1 cellular context compared by ENCODE assay signal in the genomic region with DNA sequence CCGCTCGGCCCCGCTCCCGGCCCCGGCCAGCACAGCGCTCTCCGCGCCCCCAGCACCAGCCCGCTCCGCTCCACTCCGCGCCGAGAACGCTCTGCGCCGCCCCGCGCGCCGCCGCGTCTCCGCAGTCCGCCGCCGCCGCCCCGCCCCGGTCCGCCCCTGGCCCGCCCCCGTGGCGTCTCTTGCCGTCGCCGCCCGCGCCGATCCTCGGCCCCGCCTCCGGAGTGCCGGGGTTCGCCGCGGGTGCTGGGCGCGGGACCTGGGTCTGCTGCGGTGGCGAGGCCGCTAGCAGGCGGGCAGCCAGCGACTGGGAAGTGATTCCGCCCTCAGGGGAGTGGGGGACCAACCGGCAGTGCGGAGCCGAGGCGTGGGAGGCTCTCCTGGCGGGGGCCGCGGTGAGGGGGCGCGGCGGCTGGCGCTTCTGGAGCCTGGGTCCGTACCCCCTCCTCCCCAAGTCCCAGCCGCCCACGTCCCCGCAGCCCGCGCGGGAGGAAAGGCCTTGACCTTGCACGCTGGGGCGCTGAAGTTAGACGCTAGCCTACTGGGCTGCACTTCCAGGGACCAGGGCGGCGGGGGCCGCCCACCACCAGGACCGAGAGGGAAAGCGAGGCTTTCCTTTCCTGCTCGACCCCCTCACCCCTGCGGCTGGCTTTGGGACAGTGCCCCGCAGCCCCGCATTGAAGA.
TF ChIP-seq lines count a peak whose summit lies in the region.

Gene HS6ST1 (minus strand): TSS at position 93 of the 681 bp plus-strand sequence. CDS start 305 bp downstream, outside the sequence.

TF ChIP-seq in HepG2, 621 proteins besides CTCF, POLR2A, EP300 and RAD21 (continued from another document and continues in another):
- TF ChIP-seq, protein P1, sequence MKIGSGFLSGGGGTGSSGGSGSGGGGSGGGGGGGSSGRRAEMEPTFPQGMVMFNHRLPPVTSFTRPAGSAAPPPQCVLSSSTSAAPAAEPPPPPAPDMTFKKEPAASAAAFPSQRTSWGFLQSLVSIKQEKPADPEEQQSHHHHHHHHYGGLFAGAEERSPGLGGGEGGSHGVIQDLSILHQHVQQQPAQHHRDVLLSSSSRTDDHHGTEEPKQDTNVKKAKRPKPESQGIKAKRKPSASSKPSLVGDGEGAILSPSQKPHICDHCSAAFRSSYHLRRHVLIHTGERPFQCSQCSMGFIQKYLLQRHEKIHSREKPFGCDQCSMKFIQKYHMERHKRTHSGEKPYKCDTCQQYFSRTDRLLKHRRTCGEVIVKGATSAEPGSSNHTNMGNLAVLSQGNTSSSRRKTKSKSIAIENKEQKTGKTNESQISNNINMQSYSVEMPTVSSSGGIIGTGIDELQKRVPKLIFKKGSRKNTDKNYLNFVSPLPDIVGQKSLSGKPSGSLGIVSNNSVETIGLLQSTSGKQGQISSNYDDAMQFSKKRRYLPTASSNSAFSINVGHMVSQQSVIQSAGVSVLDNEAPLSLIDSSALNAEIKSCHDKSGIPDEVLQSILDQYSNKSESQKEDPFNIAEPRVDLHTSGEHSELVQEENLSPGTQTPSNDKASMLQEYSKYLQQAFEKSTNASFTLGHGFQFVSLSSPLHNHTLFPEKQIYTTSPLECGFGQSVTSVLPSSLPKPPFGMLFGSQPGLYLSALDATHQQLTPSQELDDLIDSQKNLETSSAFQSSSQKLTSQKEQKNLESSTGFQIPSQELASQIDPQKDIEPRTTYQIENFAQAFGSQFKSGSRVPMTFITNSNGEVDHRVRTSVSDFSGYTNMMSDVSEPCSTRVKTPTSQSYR (CRISPR knock-in tag; IDR thresholded peaks at IDR 0.05; ENCODE audit: borderline replicate concordance): peak; percentile 46; the same call in 1 of the 2 replicates
- peak; percentile 63 for TF ChIP-seq SAP130 (CRISPR knock-in tag; IDR thresholded peaks at IDR 0.05; ENCODE audit: low read depth)
- TF ChIP-seq ZNF451 (CRISPR knock-in tag; IDR thresholded peaks at IDR 0.05): peak; percentile 61; the same call in 1 of the 2 replicates
- TF ChIP-seq HNRNPUL1 (IDR thresholded peaks at IDR 0.05; ENCODE audit: low read depth, low read length): no peak
- TF ChIP-seq, protein P2, sequence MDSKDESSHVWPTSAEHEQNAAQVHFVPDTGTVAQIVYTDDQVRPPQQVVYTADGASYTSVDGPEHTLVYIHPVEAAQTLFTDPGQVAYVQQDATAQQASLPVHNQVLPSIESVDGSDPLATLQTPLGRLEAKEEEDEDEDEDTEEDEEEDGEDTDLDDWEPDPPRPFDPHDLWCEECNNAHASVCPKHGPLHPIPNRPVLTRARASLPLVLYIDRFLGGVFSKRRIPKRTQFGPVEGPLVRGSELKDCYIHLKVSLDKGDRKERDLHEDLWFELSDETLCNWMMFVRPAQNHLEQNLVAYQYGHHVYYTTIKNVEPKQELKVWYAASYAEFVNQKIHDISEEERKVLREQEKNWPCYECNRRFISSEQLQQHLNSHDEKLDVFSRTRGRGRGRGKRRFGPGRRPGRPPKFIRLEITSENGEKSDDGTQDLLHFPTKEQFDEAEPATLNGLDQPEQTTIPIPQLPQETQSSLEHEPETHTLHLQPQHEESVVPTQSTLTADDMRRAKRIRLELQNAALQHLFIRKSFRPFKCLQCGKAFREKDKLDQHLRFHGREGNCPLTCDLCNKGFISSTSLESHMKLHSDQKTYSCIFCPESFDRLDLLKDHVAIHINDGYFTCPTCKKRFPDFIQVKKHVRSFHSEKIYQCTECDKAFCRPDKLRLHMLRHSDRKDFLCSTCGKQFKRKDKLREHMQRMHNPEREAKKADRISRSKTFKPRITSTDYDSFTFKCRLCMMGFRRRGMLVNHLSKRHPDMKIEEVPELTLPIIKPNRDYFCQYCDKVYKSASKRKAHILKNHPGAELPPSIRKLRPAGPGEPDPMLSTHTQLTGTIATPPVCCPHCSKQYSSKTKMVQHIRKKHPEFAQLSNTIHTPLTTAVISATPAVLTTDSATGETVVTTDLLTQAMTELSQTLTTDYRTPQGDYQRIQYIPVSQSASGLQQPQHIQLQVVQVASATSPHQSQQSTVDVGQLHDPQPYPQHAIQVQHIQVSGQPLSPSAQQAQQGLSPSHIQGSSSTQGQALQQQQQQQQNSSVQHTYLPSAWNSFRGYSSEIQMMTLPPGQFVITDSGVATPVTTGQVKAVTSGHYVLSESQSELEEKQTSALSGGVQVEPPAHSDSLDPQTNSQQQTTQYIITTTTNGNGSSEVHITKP (CRISPR knock-in tag; IDR thresholded peaks at IDR 0.05; ENCODE audit: low read depth): no peak
- peak; percentile 71 for TF ChIP-seq NR2C2 (CRISPR knock-in tag; IDR thresholded peaks at IDR 0.05; ENCODE audit: borderline replicate concordance)
- no peak for TF ChIP-seq MATR3 (CRISPR knock-in tag; IDR thresholded peaks at IDR 0.05)
- no peak; the same call in 1 of the 2 replicates for TF ChIP-seq HINFP (CRISPR knock-in tag; IDR thresholded peaks at IDR 0.05; ENCODE audit: low read depth)
- no peak for TF ChIP-seq HOXA9 (CRISPR knock-in tag; IDR thresholded peaks at IDR 0.05; ENCODE audit: borderline replicate concordance)
- TF ChIP-seq FOXO4 (CRISPR knock-in tag; conservative IDR thresholded peaks at IDR 0.05): no peak
- TF ChIP-seq, protein P3, sequence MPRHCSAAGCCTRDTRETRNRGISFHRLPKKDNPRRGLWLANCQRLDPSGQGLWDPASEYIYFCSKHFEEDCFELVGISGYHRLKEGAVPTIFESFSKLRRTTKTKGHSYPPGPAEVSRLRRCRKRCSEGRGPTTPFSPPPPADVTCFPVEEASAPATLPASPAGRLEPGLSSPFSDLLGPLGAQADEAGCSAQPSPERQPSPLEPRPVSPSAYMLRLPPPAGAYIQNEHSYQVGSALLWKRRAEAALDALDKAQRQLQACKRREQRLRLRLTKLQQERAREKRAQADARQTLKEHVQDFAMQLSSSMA (CRISPR knock-in tag; IDR thresholded peaks at IDR 0.05): no peak
- no peak for TF ChIP-seq ETV5 (CRISPR knock-in tag; IDR thresholded peaks at IDR 0.05; ENCODE audit: borderline replicate concordance)
- no peak for TF ChIP-seq ZNF354B (CRISPR knock-in tag; IDR thresholded peaks at IDR 0.05)
- no peak for TF ChIP-seq REPIN1 (CRISPR knock-in tag; IDR thresholded peaks at IDR 0.05; ENCODE audit: borderline replicate concordance, low read depth)
- TF ChIP-seq, protein P4, sequence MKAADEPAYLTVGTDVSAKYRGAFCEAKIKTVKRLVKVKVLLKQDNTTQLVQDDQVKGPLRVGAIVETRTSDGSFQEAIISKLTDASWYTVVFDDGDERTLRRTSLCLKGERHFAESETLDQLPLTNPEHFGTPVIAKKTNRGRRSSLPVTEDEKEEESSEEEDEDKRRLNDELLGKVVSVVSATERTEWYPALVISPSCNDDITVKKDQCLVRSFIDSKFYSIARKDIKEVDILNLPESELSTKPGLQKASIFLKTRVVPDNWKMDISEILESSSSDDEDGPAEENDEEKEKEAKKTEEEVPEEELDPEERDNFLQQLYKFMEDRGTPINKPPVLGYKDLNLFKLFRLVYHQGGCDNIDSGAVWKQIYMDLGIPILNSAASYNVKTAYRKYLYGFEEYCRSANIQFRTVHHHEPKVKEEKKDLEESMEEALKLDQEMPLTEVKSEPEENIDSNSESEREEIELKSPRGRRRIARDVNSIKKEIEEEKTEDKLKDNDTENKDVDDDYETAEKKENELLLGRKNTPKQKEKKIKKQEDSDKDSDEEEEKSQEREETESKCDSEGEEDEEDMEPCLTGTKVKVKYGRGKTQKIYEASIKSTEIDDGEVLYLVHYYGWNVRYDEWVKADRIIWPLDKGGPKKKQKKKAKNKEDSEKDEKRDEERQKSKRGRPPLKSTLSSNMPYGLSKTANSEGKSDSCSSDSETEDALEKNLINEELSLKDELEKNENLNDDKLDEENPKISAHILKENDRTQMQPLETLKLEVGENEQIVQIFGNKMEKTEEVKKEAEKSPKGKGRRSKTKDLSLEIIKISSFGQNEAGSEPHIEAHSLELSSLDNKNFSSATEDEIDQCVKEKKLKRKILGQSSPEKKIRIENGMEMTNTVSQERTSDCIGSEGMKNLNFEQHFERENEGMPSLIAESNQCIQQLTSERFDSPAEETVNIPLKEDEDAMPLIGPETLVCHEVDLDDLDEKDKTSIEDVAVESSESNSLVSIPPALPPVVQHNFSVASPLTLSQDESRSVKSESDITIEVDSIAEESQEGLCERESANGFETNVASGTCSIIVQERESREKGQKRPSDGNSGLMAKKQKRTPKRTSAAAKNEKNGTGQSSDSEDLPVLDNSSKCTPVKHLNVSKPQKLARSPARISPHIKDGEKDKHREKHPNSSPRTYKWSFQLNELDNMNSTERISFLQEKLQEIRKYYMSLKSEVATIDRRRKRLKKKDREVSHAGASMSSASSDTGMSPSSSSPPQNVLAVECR (CRISPR knock-in tag; IDR thresholded peaks at IDR 0.05; ENCODE audit: borderline replicate concordance): peak; percentile 70; the same call in 1 of the 2 replicates
- peak; percentile 73 for TF ChIP-seq HNRNPK (IDR thresholded peaks at IDR 0.05; ENCODE audit: low read depth, low read length, poor library complexity, severe bottlenecking)
- TF ChIP-seq, protein P5, sequence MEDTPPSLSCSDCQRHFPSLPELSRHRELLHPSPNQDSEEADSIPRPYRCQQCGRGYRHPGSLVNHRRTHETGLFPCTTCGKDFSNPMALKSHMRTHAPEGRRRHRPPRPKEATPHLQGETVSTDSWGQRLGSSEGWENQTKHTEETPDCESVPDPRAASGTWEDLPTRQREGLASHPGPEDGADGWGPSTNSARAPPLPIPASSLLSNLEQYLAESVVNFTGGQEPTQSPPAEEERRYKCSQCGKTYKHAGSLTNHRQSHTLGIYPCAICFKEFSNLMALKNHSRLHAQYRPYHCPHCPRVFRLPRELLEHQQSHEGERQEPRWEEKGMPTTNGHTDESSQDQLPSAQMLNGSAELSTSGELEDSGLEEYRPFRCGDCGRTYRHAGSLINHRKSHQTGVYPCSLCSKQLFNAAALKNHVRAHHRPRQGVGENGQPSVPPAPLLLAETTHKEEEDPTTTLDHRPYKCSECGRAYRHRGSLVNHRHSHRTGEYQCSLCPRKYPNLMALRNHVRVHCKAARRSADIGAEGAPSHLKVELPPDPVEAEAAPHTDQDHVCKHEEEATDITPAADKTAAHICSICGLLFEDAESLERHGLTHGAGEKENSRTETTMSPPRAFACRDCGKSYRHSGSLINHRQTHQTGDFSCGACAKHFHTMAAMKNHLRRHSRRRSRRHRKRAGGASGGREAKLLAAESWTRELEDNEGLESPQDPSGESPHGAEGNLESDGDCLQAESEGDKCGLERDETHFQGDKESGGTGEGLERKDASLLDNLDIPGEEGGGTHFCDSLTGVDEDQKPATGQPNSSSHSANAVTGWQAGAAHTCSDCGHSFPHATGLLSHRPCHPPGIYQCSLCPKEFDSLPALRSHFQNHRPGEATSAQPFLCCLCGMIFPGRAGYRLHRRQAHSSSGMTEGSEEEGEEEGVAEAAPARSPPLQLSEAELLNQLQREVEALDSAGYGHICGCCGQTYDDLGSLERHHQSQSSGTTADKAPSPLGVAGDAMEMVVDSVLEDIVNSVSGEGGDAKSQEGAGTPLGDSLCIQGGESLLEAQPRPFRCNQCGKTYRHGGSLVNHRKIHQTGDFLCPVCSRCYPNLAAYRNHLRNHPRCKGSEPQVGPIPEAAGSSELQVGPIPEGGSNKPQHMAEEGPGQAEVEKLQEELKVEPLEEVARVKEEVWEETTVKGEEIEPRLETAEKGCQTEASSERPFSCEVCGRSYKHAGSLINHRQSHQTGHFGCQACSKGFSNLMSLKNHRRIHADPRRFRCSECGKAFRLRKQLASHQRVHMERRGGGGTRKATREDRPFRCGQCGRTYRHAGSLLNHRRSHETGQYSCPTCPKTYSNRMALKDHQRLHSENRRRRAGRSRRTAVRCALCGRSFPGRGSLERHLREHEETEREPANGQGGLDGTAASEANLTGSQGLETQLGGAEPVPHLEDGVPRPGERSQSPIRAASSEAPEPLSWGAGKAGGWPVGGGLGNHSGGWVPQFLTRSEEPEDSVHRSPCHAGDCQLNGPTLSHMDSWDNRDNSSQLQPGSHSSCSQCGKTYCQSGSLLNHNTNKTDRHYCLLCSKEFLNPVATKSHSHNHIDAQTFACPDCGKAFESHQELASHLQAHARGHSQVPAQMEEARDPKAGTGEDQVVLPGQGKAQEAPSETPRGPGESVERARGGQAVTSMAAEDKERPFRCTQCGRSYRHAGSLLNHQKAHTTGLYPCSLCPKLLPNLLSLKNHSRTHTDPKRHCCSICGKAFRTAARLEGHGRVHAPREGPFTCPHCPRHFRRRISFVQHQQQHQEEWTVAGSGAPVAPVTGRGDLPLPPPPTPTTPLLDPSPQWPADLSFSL (CRISPR knock-in tag; IDR thresholded peaks at IDR 0.05): no peak
- TF ChIP-seq ZNF276 (CRISPR knock-in tag; IDR thresholded peaks at IDR 0.05; ENCODE audit: low read depth): no peak
- TF ChIP-seq, protein P6, sequence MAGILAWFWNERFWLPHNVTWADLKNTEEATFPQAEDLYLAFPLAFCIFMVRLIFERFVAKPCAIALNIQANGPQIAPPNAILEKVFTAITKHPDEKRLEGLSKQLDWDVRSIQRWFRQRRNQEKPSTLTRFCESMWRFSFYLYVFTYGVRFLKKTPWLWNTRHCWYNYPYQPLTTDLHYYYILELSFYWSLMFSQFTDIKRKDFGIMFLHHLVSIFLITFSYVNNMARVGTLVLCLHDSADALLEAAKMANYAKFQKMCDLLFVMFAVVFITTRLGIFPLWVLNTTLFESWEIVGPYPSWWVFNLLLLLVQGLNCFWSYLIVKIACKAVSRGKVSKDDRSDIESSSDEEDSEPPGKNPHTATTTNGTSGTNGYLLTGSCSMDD (CRISPR knock-in tag; IDR thresholded peaks at IDR 0.05): no peak
- TF ChIP-seq ZNF138 (CRISPR knock-in tag; IDR thresholded peaks at IDR 0.05; ENCODE audit: low read depth): no peak
- TF ChIP-seq KDM5A (IDR thresholded peaks at IDR 0.05; ENCODE audit: borderline replicate concordance, low read length): no peak
